In genomic region chr10:50216418-50216817, GRCh38 we compare ENCODE assay signal across 18 cellular contexts. TPM values are rescaled to one million over a fixed set of nuclear protein-coding genes. Genes with fewer than 3 reads are reported as not detected.
DNase-seq lines count a peak whose midpoint lies in the region; ATAC-seq, FAIRE-seq and TF ChIP-seq lines count a peak whose summit lies in the region.
"Had no signal": no experiment of that assay in that cellular context is flagged by ENCODE, and none has a peak within 500 bp of the region (broad histone marks: within the 10 kb centered on the region; RNA-seq: fewer than 3 reads in every experiment).

No MANE protein-coding gene starts in this region.

- no peak overlapping the region for H2AFZ ChIP-seq in K562 (ENCODE audit: low read depth, low read length)
- H2AFZ ChIP-seq: GM23248 had no signal

- peak; percentile 32 for FAIRE-seq in K562 (lab: Jason Lieb, UNC)
- FAIRE-seq: G401.6, RCC 7860 had no signal

- H3K36me3 ChIP-seq in K562 (ENCODE audit: control insufficient read depth, insufficient read depth, low read length) = no peaks in the 10 kb centered on the region
- H3K36me3 ChIP-seq in liver (ENCODE audit: control insufficient read depth in 4 of 4, insufficient read depth in 3 of 4, low read depth in 1 of 4, low read length in 3 of 4) = no peaks in the 10 kb centered on the region
- no peaks in the 10 kb centered on the region for H3K36me3 ChIP-seq in SJCRH30
- H3K36me3 ChIP-seq: MG63 had no signal

- H3K4me2 ChIP-seq in K562 (ENCODE audit: insufficient read depth, low read length) = no peak overlapping the region
- H3K4me2 ChIP-seq: KMS-11 had no signal

- no peak for TF ChIP-seq CTCF in LNCaP clone FGC (IDR thresholded peaks at IDR 0.05; ENCODE audit: control insufficient read depth, extremely low read depth, insufficient read depth)
- TF ChIP-seq CTCF in K562 (IDR thresholded peaks at IDR 0.05 in 2 of 3, conservative IDR thresholded peaks at IDR 0.05 in 1 of 3; ENCODE audit: insufficient read depth in 2 of 3, low read depth in 1 of 3, low read length in 3 of 3) = no peak
- TF ChIP-seq CTCF in liver (IDR thresholded peaks at IDR 0.05; ENCODE audit: low read depth, low read length, missing input control) = no peak

- in situ Hi-C loops in K562 (cut with MboI) = loop anchor here (10.0 kb wide), 1 partner anchor 72 kb away; no protein-coding TSS in a partner anchor

- no peak for TF ChIP-seq POLR2A in K562 (conservative IDR thresholded peaks at IDR 0.05)

- intact Hi-C loops in K562 (cut with micrococcal nuclease) = no loop called here

- no peak for TF ChIP-seq EP300 in K562 (IDR thresholded peaks at IDR 0.05; ENCODE audit: low read length)

- ATAC-seq in K562 = no peak
- ATAC-seq in GM21737 (IDR thresholded peaks at IDR 0.05; ENCODE audit: unreplicated experiment) = no peak
- ATAC-seq in HG02610 (IDR thresholded peaks at IDR 0.05; ENCODE audit: unreplicated experiment) = no peak

- no peak overlapping the region for H3K27ac ChIP-seq in K562 (ENCODE audit: extremely low read depth, low read depth, low read length)
- H3K27ac ChIP-seq in liver (ENCODE audit: low read depth in 1 of 2, low read length in 2 of 2) = peak overlapping the region in 1 of 2 donors; percentile 17
- no peak overlapping the region for H3K27ac ChIP-seq in SJCRH30
- H3K27ac ChIP-seq: 22Rv1, GM23248, HL-60, KMS-11 had no signal

- no TSS peak for BruUV-seq in K562 (replicated peaks; lab: Mats Ljungman, UMichigan)

- H3K4me3 ChIP-seq in LNCaP clone FGC (ENCODE audit: low read depth, low read length) = no peak overlapping the region
- H3K4me3 ChIP-seq in K562 = no peak overlapping the region
- no peak overlapping the region for H3K4me3 ChIP-seq in liver (ENCODE audit: low read depth in 1 of 3, low read length in 3 of 3)
- no peak overlapping the region for H3K4me3 ChIP-seq in SJCRH30
- H3K4me3 ChIP-seq: GM23248, MG63 had no signal

- TF ChIP-seq RAD21 in K562 (CRISPR knock-in tag; conservative IDR thresholded peaks at IDR 0.05 in 1 of 2, IDR thresholded peaks at IDR 0.05 in 1 of 2) = no peak
- peak in 1 of 2 donors; percentile 16 for TF ChIP-seq RAD21 in liver (IDR thresholded peaks at IDR 0.05)

- H3K4me1 ChIP-seq in K562 (replicated peaks in 1 of 2; ENCODE audit: control insufficient read depth in 2 of 2, insufficient read depth in 2 of 2, low read length in 2 of 2) (no peaks in the 10 kb centered on the region), liver (ENCODE audit: control insufficient read depth in 4 of 4, insufficient read depth in 4 of 4, low read length in 3 of 4) (peaks cover 0 to 10% (median 4%) of the 10 kb centered on the region in 4 donors), SJCRH30 (no peaks in the 10 kb centered on the region)
- H3K4me1 ChIP-seq: Caco-2 had no signal

- no peaks in the 10 kb centered on the region for H4K20me1 ChIP-seq in K562 (replicated peaks; ENCODE audit: control insufficient read depth, insufficient read depth, low read length)

- DNase-seq in DMS153 (lab: John Stamatoyannopoulos, UW) (peak; percentile 71), DMS153 treated with DMSO at 0.1 percent for 48 hours (lab: John Stamatoyannopoulos, UW; ENCODE audit: unreplicated experiment) (no peak), LNCaP clone FGC (ENCODE audit: low read depth) (peak; percentile 46), K562 (ENCODE audit: extremely low read depth in 1 of 4, low spot score in 3 of 4) (no peak), SJCRH30 (no peak)
- DNase-seq: Caco-2, NCI-H774, SHP77 had no signal

- CTCF ChIA-PET in K562 (lab: Yijun Ruan, JAX; ENCODE audit: low intra/inter-chr PET ratio) = no interaction called here

- POLR2A ChIA-PET in K562 (lab: Yijun Ruan, JAX) = interaction anchor here (0.9 kb wide), 1 partner anchor 13 kb away, joined by 3 read pairs; no protein-coding TSS in a partner anchor

- H3K27me3 ChIP-seq in K562 (ENCODE audit: control insufficient read depth in 2 of 2, insufficient read depth in 2 of 2, low read length in 2 of 2) (no peaks in the 10 kb centered on the region), liver (ENCODE audit: control insufficient read depth in 4 of 4, insufficient read depth in 4 of 4, low read length in 3 of 4) (no peaks in the 10 kb centered on the region), SJCRH30 (no peaks in the 10 kb centered on the region)
- H3K27me3 ChIP-seq: MG63 had no signal

- H3K9ac ChIP-seq in K562 (ENCODE audit: insufficient read depth in 1 of 2, low read depth in 2 of 2, low read length in 2 of 2) (no peak overlapping the region), liver (ENCODE audit: low read depth in 1 of 2, low read length in 2 of 2) (no peak overlapping the region)
- H3K9ac ChIP-seq: GM23248, KMS-11 had no signal

- H3K9me3 ChIP-seq in K562 (replicated peaks; ENCODE audit: control insufficient read depth, insufficient read depth, low read depth, low read length) (no peaks in the 10 kb centered on the region), liver (ENCODE audit: control insufficient read depth in 4 of 4, low read length in 3 of 4) (no peaks in the 10 kb centered on the region), SJCRH30 (replicated peaks) (no peaks in the 10 kb centered on the region)
- H3K9me3 ChIP-seq: MG63 had no signal

- no peaks in the 10 kb centered on the region for H3K79me2 ChIP-seq in K562 (ENCODE audit: control insufficient read depth, insufficient read depth, low read length)

- no peaks in the 10 kb centered on the region for H3K9me1 ChIP-seq in K562 (ENCODE audit: control insufficient read depth, insufficient read depth, low read length)

TF ChIP-seq in K562, 482 proteins besides CTCF, POLR2A, EP300 and RAD21 (continues in another document):
- TF ChIP-seq ZNF282 (CRISPR knock-in tag; IDR thresholded peaks at IDR 0.05) (no peak), ADNP (tag; IDR thresholded peaks at IDR 0.05) (no peak), EGR1 (conservative IDR thresholded peaks at IDR 0.05) (no peak), ZNF263 (CRISPR knock-in tag; IDR thresholded peaks at IDR 0.05; ENCODE audit: borderline replicate concordance) (no peak), MAFF (IDR thresholded peaks at IDR 0.05; ENCODE audit: low read length) (peak; percentile 39; the same call in 1 of the 2 replicates), MYBL2 (IDR thresholded peaks at IDR 0.05; ENCODE audit: low read depth) (no peak), MYBL2 (CRISPR knock-in tag; IDR thresholded peaks at IDR 0.05; ENCODE audit: borderline replicate concordance) (no peak), MAFK (IDR thresholded peaks at IDR 0.05; ENCODE audit: low read length) (peak; percentile 46; the same call in 1 of the 2 replicates), SMAD2 (IDR thresholded peaks at IDR 0.05; ENCODE audit: low read depth, low read length) (no peak)

TF ChIP-seq in liver, 16 proteins besides CTCF, POLR2A, EP300 and RAD21 (continues in another document):
- TF ChIP-seq NR2F2 (IDR thresholded peaks at IDR 0.05) = no peak
- no peak for TF ChIP-seq GABPA (IDR thresholded peaks at IDR 0.05 in 1 of 2, conservative IDR thresholded peaks at IDR 0.05 in 1 of 2)
- TF ChIP-seq JUND (IDR thresholded peaks at IDR 0.05) = no peak
- TF ChIP-seq FOXA2 (IDR thresholded peaks at IDR 0.05) = peak; percentile 58
- TF ChIP-seq, protein P1, sequence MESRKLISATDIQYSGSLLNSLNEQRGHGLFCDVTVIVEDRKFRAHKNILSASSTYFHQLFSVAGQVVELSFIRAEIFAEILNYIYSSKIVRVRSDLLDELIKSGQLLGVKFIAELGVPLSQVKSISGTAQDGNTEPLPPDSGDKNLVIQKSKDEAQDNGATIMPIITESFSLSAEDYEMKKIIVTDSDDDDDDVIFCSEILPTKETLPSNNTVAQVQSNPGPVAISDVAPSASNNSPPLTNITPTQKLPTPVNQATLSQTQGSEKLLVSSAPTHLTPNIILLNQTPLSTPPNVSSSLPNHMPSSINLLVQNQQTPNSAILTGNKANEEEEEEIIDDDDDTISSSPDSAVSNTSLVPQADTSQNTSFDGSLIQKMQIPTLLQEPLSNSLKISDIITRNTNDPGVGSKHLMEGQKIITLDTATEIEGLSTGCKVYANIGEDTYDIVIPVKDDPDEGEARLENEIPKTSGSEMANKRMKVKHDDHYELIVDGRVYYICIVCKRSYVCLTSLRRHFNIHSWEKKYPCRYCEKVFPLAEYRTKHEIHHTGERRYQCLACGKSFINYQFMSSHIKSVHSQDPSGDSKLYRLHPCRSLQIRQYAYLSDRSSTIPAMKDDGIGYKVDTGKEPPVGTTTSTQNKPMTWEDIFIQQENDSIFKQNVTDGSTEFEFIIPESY (IDR thresholded peaks at IDR 0.05) = peak; percentile 41
- no peak for TF ChIP-seq EGR1 (IDR thresholded peaks at IDR 0.05; ENCODE audit: low read depth in 2 of 2)
- no peak for TF ChIP-seq ATF3 (IDR thresholded peaks at IDR 0.05)
- TF ChIP-seq FOXA1 (IDR thresholded peaks at IDR 0.05) = peak; percentile 47

RNA-seq across cellular contexts. Expression of gene ASAH2, which starts 34.9 kb away (rescaled TPM):
- 1.2 and 1.3 TPM in 2 replicates for total RNA-seq in K562 (2011; cell fraction: chromatin; rRNA removed; ENCODE audit: low replicate concordance)
- 0.17 and 1.3 TPM in 2 replicates for total RNA-seq in K562 (2011; cell fraction: nucleolus; rRNA removed)
- total RNA-seq in K562 (2011; cell fraction: nucleoplasm; rRNA removed) = 0.66 and 1.8 TPM in 2 replicates
- total RNA-seq in K562 (2014; rRNA removed) (2.5 and 6.5 TPM in 2 replicates), K562 (2014; rRNA removed; fragmentation: Illumina TruSeq; extraction: Trizol) (5.5 and 6.5 TPM in 2 replicates), K562 (2015; rRNA removed; fragmentation: Illumina TruSeq; extraction: Trizol) (2.7 and 3.5 TPM in 2 replicates), K562 (2021) (7.6 and 11.8 TPM in 2 replicates), liver (1 to 10 TPM in 1 of 2 donors, under 1 TPM in 1; 0.75 to 1.0 TPM)
- polyA plus RNA-seq in K562 (2011; rRNA removed) (8.6 and 8.7 TPM in 2 replicates), K562 (2014; fragmentation: Illumina TruSeq; extraction: Trizol) (7.7 and 8.3 TPM in 2 replicates), K562 (2014; fragmentation: Nextera tagmentation; extraction: Ambion mirVana) (10 to 100 TPM in 1 of 2 experiments, 1 to 10 TPM in 1; 8.5 to 12.0 TPM), K562 (2014; rRNA removed) (8.4 and 11.0 TPM in 2 replicates), liver (1 to 10 TPM; 1.0 to 3.0 TPM)
- 0.54 and 4.2 TPM in 2 replicates for polyA plus RNA-seq in K562 (2011; cell fraction: cytosol; rRNA removed)
- polyA plus RNA-seq in K562 (2011; cell fraction: nucleus; rRNA removed) = 13.6 and 15.9 TPM in 2 replicates
- polyA plus RNA-seq in K562 (2012) = 4.9 and 5.0 TPM in 2 replicates
- polyA minus RNA-seq in K562 (2011; rRNA and poly(A)+ RNA removed) = 9.9 and 11.4 TPM in 2 replicates
- 0.64 and 4.3 TPM in 2 replicates for polyA minus RNA-seq in K562 (2011; cell fraction: cytosol; rRNA and poly(A)+ RNA removed)
- 1.2 and 1.8 TPM in 2 replicates for polyA minus RNA-seq in K562 (2011; cell fraction: nucleus; rRNA and poly(A)+ RNA removed)
- 1.2 and 1.7 TPM in 2 replicates for total RNA-seq in SJCRH30 (2014; rRNA removed; shearing (Covaris generic))

Comparison
In these comparisons a context has a peak if more than half of its experiments do, and no peak if none do; other contexts are left out.
1. DNase-seq: peak in DMS153 (single experiment) and LNCaP clone FGC (single experiment); none in DMS153 treated with DMSO at 0.1 percent for 48 hours (single experiment), K562 (0 of 4) and SJCRH30 (0 of 2).